27 cellular contexts compared by ENCODE assay signal in genomic region chr5:93191426-93191825, GRCh38.
A peak's percentile ranks its signal among the peaks of the same experiment; 100 is the strongest.
DNase-seq lines count a peak whose midpoint lies in the region; ATAC-seq and TF ChIP-seq lines count a peak whose summit lies in the region.
"Had no signal": no experiment of that assay in that cellular context is flagged by ENCODE, and none has a peak within 500 bp of the region (broad histone marks: within the 10 kb centered on the region; RNA-seq: fewer than 3 reads in every experiment).

No MANE protein-coding gene starts in this region.

- H3K27ac ChIP-seq in SK-N-SH (ENCODE audit: low read depth in 2 of 2, low read length in 1 of 2) (peak overlapping the region; percentile 44 to 60; a peak in 2 of 4 replicates), SJCRH30 (peak overlapping the region; percentile 77), heart right ventricle (no peak overlapping the region)
- H3K27ac ChIP-seq: 22Rv1, ascending aorta, foreskin keratinocyte had no signal

- CTCF ChIA-PET in SK-N-SH (lab: Yijun Ruan, JAX): interaction anchor here (1.2 kb wide), 1 partner anchor 15 kb away, joined by 4 read pairs; no protein-coding TSS in a partner anchor

- ATAC-seq in SK-N-SH treated with all-trans-retinoic acid at 6 μM for 48 hours: no peak
- ATAC-seq in GM19395 (IDR thresholded peaks at IDR 0.05; ENCODE audit: unreplicated experiment): no peak
- no peak for ATAC-seq in heart right ventricle
- ATAC-seq: GM12878; naive thymus-derived CD8-positive, alpha-beta T cell; WTC11 had no signal

- no peak overlapping the region for H3K4me3 ChIP-seq in SK-N-SH (ENCODE audit: low read depth in 2 of 2, low read length in 1 of 2)
- no peak overlapping the region for H3K4me3 ChIP-seq in SJCRH30
- no peak overlapping the region for H3K4me3 ChIP-seq in heart right ventricle
- H3K4me3 ChIP-seq: ascending aorta, GM12878 had no signal

- H3K4me1 ChIP-seq in SK-N-SH (ENCODE audit: control insufficient read depth in 1 of 2, insufficient read depth in 2 of 2, low read depth in 1 of 2, low read length in 1 of 2) (peaks cover 6 to 21% of the 10 kb centered on the region in 2 experiments; a peak in 3 of 4 replicates), SJCRH30 (peaks cover 48% of the 10 kb centered on the region), heart right ventricle (peaks cover 0 to 8% (median 0%) of the 10 kb centered on the region in 9 donors)
- H3K4me1 ChIP-seq: ascending aorta had no signal

- H3K27me3 ChIP-seq in SK-N-SH (ENCODE audit: insufficient read depth) (no peaks in the 10 kb centered on the region), SJCRH30 (no peaks in the 10 kb centered on the region), heart right ventricle (no peaks in the 10 kb centered on the region)
- H3K27me3 ChIP-seq: ascending aorta had no signal

- H3K9ac ChIP-seq in SK-N-SH: no peak overlapping the region

- TF ChIP-seq CTCF in SK-N-SH (IDR thresholded peaks at IDR 0.05) (no peak), heart right ventricle (IDR thresholded peaks at IDR 0.05) (no peak)

- no peak overlapping the region for H2AFZ ChIP-seq in SK-N-SH (ENCODE audit: low read depth)

- no peaks in the 10 kb centered on the region for H3K36me3 ChIP-seq in SK-N-SH (replicated peaks in 1 of 2; ENCODE audit: control insufficient read depth in 1 of 2, insufficient read depth in 2 of 2, low read length in 1 of 2)
- no peaks in the 10 kb centered on the region for H3K36me3 ChIP-seq in SJCRH30
- no peaks in the 10 kb centered on the region for H3K36me3 ChIP-seq in heart right ventricle
- H3K36me3 ChIP-seq: ascending aorta had no signal

- WGBS in SK-N-SH (ENCODE audit: low lambda C conversion rate): 85% methylated on average over 4 of the region's 4 CpGs
- WGBS in heart right ventricle, 2 donors: 86 to 88% methylated on average over 4 of the region's 4 CpGs

- POLR2A ChIA-PET in SK-N-SH (lab: Yijun Ruan, JAX): no interaction called here

- H3K9me2 ChIP-seq in SK-N-SH: no peaks in the 10 kb centered on the region

- intact Hi-C loops in heart right ventricle (cut with DNase I): no loop called here

- no peak for TF ChIP-seq EP300 in SK-N-SH (IDR thresholded peaks at IDR 0.05; ENCODE audit: borderline replicate concordance in 1 of 2, low read depth in 1 of 2, low read length in 1 of 2)

- no peak overlapping the region for H3K4me2 ChIP-seq in SK-N-SH

- peaks cover 26% of the 10 kb centered on the region for H3F3A ChIP-seq in SK-N-SH (replicated peaks; ENCODE audit: insufficient read depth)

- H3K9me3 ChIP-seq in SK-N-SH: no peaks in the 10 kb centered on the region
- no peaks in the 10 kb centered on the region for H3K9me3 ChIP-seq in SJCRH30 (replicated peaks)
- no peaks in the 10 kb centered on the region for H3K9me3 ChIP-seq in heart right ventricle
- H3K9me3 ChIP-seq: ascending aorta had no signal

- no peaks in the 10 kb centered on the region for H4K20me1 ChIP-seq in SK-N-SH (ENCODE audit: insufficient read depth)

- DNase-seq in SK-N-SH (no peak), SJCRH30 (no peak), iris pigment epithelial cell (ENCODE audit: low read depth) (peak; percentile 78), heart right ventricle (no peak), GM19238 (ENCODE audit: insufficient read length, low spot score) (no peak), DMS 273 (lab: John Stamatoyannopoulos, UW; ENCODE audit: unreplicated experiment) (no peak)
- DNase-seq: activated CD4-positive, alpha-beta T cell treated with anti-CD3 and anti-CD28 coated beads, Interleukin-2, amount 10 ng/mL, durations not matched to agents 7 days and 5 days; activated effector memory CD4-positive, alpha-beta T cell treated with anti-CD3 and anti-CD28 coated beads, Interleukin-2, amount 50 U/mL, for 16 hours; activated naive CD8-positive, alpha-beta T cell treated with anti-CD3 and anti-CD28 coated beads, Interleukin-2, amount 10 ng/mL, durations not matched to agents 7 days and 5 days; activated T-cell treated with anti-CD3 and anti-CD28 coated beads, Interleukin-2, amount 50 U/mL, for 24 hours; CD4-positive, alpha-beta T cell; DMS 273 treated with DMSO at 0.1 percent for 48 hours; endodermal cell; H9; head of caudate nucleus; naive thymus-derived CD8-positive, alpha-beta T cell; NCI-H146; NCI-H2107; stimulated activated naive CD4-positive, alpha-beta T cell; T-helper 1 cell had no signal

- no peaks in the 10 kb centered on the region for H3K79me2 ChIP-seq in SK-N-SH (ENCODE audit: insufficient read depth)

- no peak for TF ChIP-seq RAD21 in SK-N-SH (IDR thresholded peaks at IDR 0.05; ENCODE audit: low read length)

TF ChIP-seq in SK-N-SH, 30 proteins besides CTCF, POLR2A, EP300 and RAD21 (continues in another document):
- TF ChIP-seq GABPA (IDR thresholded peaks at IDR 0.05; ENCODE audit: low read depth): no peak
- no peak for TF ChIP-seq IRF3 (IDR thresholded peaks at IDR 0.05; ENCODE audit: low read depth, low read length)
- no peak for TF ChIP-seq GATA2 (CRISPR knock-in tag; IDR thresholded peaks at IDR 0.05)
- TF ChIP-seq FOXJ3 (CRISPR knock-in tag; IDR thresholded peaks at IDR 0.05): no peak
- no peak for TF ChIP-seq TEAD4 (IDR thresholded peaks at IDR 0.05; ENCODE audit: borderline replicate concordance, insufficient read depth)
- no peak for TF ChIP-seq NFIC (IDR thresholded peaks at IDR 0.05; ENCODE audit: borderline replicate concordance)

TF ChIP-seq in SK-N-SH treated with all-trans-retinoic acid at 6 μM for 48 hours, 23 proteins besides CTCF, POLR2A, EP300 and RAD21:
- no peak for TF ChIP-seq SNAI2 (CRISPR knock-in tag; IDR thresholded peaks at IDR 0.05)
- TF ChIP-seq ARNTL (CRISPR knock-in tag; IDR thresholded peaks at IDR 0.05; ENCODE audit: borderline replicate concordance, low read depth): no peak
- no peak for TF ChIP-seq BACH2 (CRISPR knock-in tag; IDR thresholded peaks at IDR 0.05; ENCODE audit: borderline replicate concordance)
- no peak for TF ChIP-seq ZC3H10 (CRISPR knock-in tag; IDR thresholded peaks at IDR 0.05)
- TF ChIP-seq ZNF565 (CRISPR knock-in tag; conservative IDR thresholded peaks at IDR 0.05; ENCODE audit: low read depth): no peak
- no peak for TF ChIP-seq CREB5 (CRISPR knock-in tag; IDR thresholded peaks at IDR 0.05; ENCODE audit: low read depth)
- no peak for TF ChIP-seq GLIS3 (CRISPR knock-in tag; IDR thresholded peaks at IDR 0.05)
- no peak for TF ChIP-seq PPARA (CRISPR knock-in tag; IDR thresholded peaks at IDR 0.05; ENCODE audit: borderline replicate concordance)
- TF ChIP-seq RARB (CRISPR knock-in tag; IDR thresholded peaks at IDR 0.05): no peak
- TF ChIP-seq ZNF70 (CRISPR knock-in tag; IDR thresholded peaks at IDR 0.05): no peak

Comparison
In these comparisons a context has a peak if more than half of its experiments do, and no peak if none do; other contexts are left out.
1. H3K27ac ChIP-seq: peak in SK-N-SH (2 of 2) and SJCRH30 (single experiment); none in heart right ventricle (0 of 10).